In the genomic region with DNA sequence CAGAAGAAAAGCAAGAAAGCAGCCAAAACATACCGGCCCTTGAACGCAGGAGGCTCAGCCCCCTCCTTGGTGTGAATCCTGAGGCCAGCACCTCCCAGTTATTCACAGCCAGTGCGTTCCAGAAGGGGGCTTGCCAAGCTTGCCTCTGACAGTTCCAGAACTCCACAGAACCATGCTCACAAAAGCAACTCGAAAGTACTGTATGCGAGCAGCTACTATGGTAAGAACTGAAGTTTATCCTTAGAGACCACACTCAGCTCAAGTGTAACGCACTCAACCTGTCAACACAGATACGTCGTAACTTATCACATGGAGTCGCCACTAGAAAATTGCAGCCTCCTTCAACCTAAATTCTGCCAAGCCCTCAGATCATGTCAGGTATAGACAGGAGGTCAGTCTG, we compare ENCODE assay signal across 8 cellular contexts. TPM values are rescaled to one million over a fixed set of nuclear protein-coding genes. Genes with fewer than 3 reads are reported as not detected.
DNase-seq lines count a peak whose midpoint lies in the region; ATAC-seq and TF ChIP-seq lines count a peak whose summit lies in the region.

No MANE protein-coding gene starts in this region.

- H3K9me3 ChIP-seq in SJSA1 (replicated peaks) = 0 out of 2 replicates have a peak, but pooled peaks cover 3% of the 10 kb centered on the region

- H3K36me3 ChIP-seq in SJSA1 (peaks cover 7% of the 10 kb centered on the region; the same call in 1 of the 2 replicates), rectal smooth muscle tissue (ENCODE audit: control insufficient read depth, insufficient read depth, low read length) (no peaks in the 10 kb centered on the region)

- H3K4me3 ChIP-seq in GM08714 (ENCODE audit: low read length) = peak overlapping the region; percentile 93; the same call in 1 of the 2 replicates
- H3K4me3 ChIP-seq in SJSA1 = peak overlapping the region; percentile 93
- H3K4me3 ChIP-seq in fibroblast of pulmonary artery (replicated peaks; ENCODE audit: low read depth, low read length) = peak overlapping the region; percentile 80
- H3K4me3 ChIP-seq in rectal smooth muscle tissue (ENCODE audit: low read length) = peak overlapping the region; percentile 71

- DNase-seq in SJSA1 (ENCODE audit: low read depth in 1 of 2, low spot score in 2 of 2) (no peak), fibroblast of pulmonary artery (ENCODE audit: low read depth) (no peak), GM20000 (ENCODE audit: low spot score) (no peak)
- DNase-seq in stimulated activated CD4-positive, alpha-beta T cell treated with anti-CD3 and anti-CD28 coated beads, Interleukin-2, amount 100 ng/mL, for 48 hours = no peak

- H3K27me3 ChIP-seq in SJSA1 (replicated peaks) = no peaks in the 10 kb centered on the region
- no peaks in the 10 kb centered on the region for H3K27me3 ChIP-seq in rectal smooth muscle tissue (ENCODE audit: control insufficient read depth, insufficient read depth, low read length)

- peaks cover 13% of the 10 kb centered on the region for H3K4me1 ChIP-seq in SJSA1 (replicated peaks)
- H3K4me1 ChIP-seq in rectal smooth muscle tissue (ENCODE audit: control insufficient read depth, insufficient read depth, low read length) = no peaks in the 10 kb centered on the region

- TF ChIP-seq CTCF in fibroblast of pulmonary artery (IDR thresholded peaks at IDR 0.05; ENCODE audit: low read length, missing control alignments) (no peak), GM20000 (IDR thresholded peaks at IDR 0.05; ENCODE audit: extremely low read depth, missing control alignments) (no peak)

- ATAC-seq in GM19328 (IDR thresholded peaks at IDR 0.05; ENCODE audit: unreplicated experiment) = no peak
- ATAC-seq in GM21447 (IDR thresholded peaks at IDR 0.05; ENCODE audit: unreplicated experiment) = no peak

- H3K9ac ChIP-seq in rectal smooth muscle tissue (ENCODE audit: low read length) = no peak overlapping the region

- no peak overlapping the region for H3K27ac ChIP-seq in SJSA1
- H3K27ac ChIP-seq in rectal smooth muscle tissue (ENCODE audit: low read depth, low read length) = no peak overlapping the region

RNA-seq across cellular contexts. Expression of a gene that starts 1.4 kb away (rescaled TPM):
- total RNA-seq in SJSA1 (2014; rRNA removed; shearing (Covaris generic)) = 51.6 and 59.6 TPM in 2 replicates

RNA-seq across cellular contexts. Expression of a gene that starts 52.5 kb away (rescaled TPM):
- total RNA-seq in SJSA1 (2014; rRNA removed; shearing (Covaris generic)) = 16.6 and 17.4 TPM in 2 replicates
